1 cellular context compared by ENCODE assay signal in the genomic region with DNA sequence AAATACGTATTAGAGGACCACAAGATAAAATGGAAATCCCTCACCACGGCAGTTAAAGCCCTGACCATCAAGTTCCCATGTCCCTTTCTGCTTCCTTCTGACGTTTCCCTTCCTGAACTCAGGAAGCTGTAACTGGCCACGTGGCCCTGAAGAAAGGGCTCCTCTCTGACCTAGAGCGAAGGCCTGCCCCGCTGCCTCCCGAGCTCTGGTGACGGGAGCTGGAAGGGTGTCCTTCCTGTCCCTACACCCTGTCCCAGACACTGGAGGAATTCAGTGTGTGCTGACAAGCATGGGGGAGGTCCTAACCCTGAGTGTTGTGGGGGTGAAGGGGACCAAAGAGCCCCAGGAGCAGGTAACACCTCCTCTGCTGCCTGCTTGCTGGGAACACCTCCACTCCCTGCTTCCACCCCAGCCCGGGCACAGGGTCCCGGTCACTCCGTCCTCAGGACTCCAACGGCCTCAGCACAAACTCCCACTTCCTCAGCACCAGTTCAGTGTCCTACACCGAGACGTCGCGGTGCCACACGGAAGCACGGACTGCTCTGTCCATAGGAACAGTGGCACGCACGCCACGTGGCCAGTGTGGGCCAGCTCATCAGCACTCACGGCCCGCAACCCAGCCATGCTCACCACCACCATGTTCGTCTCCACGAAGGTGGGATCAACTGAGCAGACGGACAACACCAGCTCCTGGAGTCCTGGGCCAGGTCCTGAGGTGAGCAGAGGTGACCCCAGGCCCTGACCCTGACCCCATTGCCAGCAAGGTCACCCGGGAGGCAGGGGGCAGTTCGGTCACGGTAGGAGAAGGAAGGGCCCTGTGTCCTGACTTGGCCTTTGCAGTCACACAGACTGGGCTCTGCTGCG.
TF ChIP-seq lines count a peak whose summit lies in the region.

No MANE protein-coding gene starts in this region.

TF ChIP-seq in K562, 482 proteins besides CTCF, POLR2A, EP300 and RAD21:
- no peak for TF ChIP-seq ELF2 (CRISPR knock-in tag; IDR thresholded peaks at IDR 0.05)
- TF ChIP-seq EP400 (IDR thresholded peaks at IDR 0.05): no peak
- no peak for TF ChIP-seq BMI1 (IDR thresholded peaks at IDR 0.05; ENCODE audit: low read length)
- TF ChIP-seq ZNF696 (CRISPR knock-in tag; conservative IDR thresholded peaks at IDR 0.05): no peak
- TF ChIP-seq POLR2G (IDR thresholded peaks at IDR 0.05; ENCODE audit: low read depth, low read length): peak; percentile 37
- no peak for TF ChIP-seq GABPB1 (CRISPR knock-in tag; IDR thresholded peaks at IDR 0.05)
- TF ChIP-seq ATF7 (IDR thresholded peaks at IDR 0.05): no peak
TF ChIP-seq in K562: peak in this region for 1.
